In genomic region chr14:77653473-77653872, GRCh38 we compare ENCODE assay signal across 1 cellular context.
TF ChIP-seq lines count a peak whose summit lies in the region.

No MANE protein-coding gene starts in this region.

TF ChIP-seq in GM12878, 131 proteins besides CTCF, POLR2A, EP300 and RAD21 (continued from another document):
- no peak for TF ChIP-seq MYC (IDR thresholded peaks at IDR 0.05; ENCODE audit: insufficient read depth, insufficient read length, insufficient replicate concordance, low read length, severe bottlenecking)
- TF ChIP-seq NFXL1 (IDR thresholded peaks at IDR 0.05; ENCODE audit: borderline replicate concordance): no peak
- no peak for TF ChIP-seq SMC3 (IDR thresholded peaks at IDR 0.05; ENCODE audit: borderline replicate concordance, low read length)
- no peak for TF ChIP-seq SUPT20H (IDR thresholded peaks at IDR 0.05; ENCODE audit: borderline replicate concordance, control insufficient read depth, low read depth, low read length)
- TF ChIP-seq IRF5 (IDR thresholded peaks at IDR 0.05; ENCODE audit: borderline replicate concordance): no peak
- no peak for TF ChIP-seq PRDM15 (CRISPR knock-in tag; IDR thresholded peaks at IDR 0.05)
- TF ChIP-seq YY1 (IDR thresholded peaks at IDR 0.05; ENCODE audit: low read depth, low read length): no peak
- no peak for TF ChIP-seq ZSCAN29 (IDR thresholded peaks at IDR 0.05)
- TF ChIP-seq SPI1 (IDR thresholded peaks at IDR 0.05; ENCODE audit: borderline replicate concordance, insufficient read depth, low read depth, low read length): no peak
- no peak for TF ChIP-seq CHD2 (IDR thresholded peaks at IDR 0.05; ENCODE audit: borderline replicate concordance, low read depth, low read length)
- TF ChIP-seq ATF3 (IDR thresholded peaks at IDR 0.05; ENCODE audit: borderline replicate concordance, extremely low read depth, low read depth, low read length): no peak
- TF ChIP-seq PBX3 (IDR thresholded peaks at IDR 0.05; ENCODE audit: insufficient replicate concordance, low read depth, low read length): no peak
- no peak for TF ChIP-seq ZNF274 (IDR thresholded peaks at IDR 0.05; ENCODE audit: insufficient read depth, insufficient read length)
- no peak for TF ChIP-seq MYB (IDR thresholded peaks at IDR 0.05; ENCODE audit: borderline replicate concordance, low read depth, low read length)
- TF ChIP-seq CREM (IDR thresholded peaks at IDR 0.05; ENCODE audit: low read depth): no peak
- no peak for TF ChIP-seq MXI1 (IDR thresholded peaks at IDR 0.05; ENCODE audit: low read depth, low read length)
- no peak for TF ChIP-seq WRNIP1 (IDR thresholded peaks at IDR 0.05; ENCODE audit: borderline replicate concordance, low read depth, low read length)
- TF ChIP-seq, protein P1, sequence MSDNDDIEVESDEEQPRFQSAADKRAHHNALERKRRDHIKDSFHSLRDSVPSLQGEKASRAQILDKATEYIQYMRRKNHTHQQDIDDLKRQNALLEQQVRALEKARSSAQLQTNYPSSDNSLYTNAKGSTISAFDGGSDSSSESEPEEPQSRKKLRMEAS (IDR thresholded peaks at IDR 0.05; ENCODE audit: low read depth, low read length): no peak
